ENCODE assay signal across 9 cellular contexts in the genomic region with DNA sequence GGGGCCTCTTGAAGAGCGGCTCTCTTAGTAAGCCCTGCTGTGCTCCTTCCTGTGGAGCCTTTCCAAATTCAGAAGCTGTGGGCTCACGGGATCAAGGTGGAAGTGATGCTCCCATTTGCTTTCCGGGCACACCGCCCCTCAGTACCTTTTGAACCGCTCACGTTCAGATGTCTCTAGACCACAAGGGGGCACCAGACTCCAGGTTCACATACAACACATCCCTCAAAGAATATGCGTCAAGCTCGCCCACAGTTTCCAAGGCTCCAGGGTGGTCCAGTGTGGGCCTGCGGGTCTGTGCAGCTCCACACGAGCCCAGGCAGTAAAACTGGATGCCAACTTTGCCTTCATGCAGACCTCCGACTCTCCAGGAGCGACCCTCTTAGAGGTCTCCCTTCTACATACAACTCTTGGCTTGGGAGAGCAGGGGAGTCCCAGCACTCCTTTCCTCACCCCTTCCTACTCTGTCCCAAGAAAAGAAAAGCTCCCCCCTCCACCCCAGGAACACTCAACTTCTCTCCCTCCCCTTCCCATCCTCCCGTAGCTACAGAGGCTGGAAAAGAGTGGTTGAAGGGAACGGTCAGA. TPM values are rescaled to one million over a fixed set of nuclear protein-coding genes. Genes with fewer than 3 reads are reported as not detected.
DNase-seq lines count a peak whose midpoint lies in the region; ATAC-seq, FAIRE-seq and TF ChIP-seq lines count a peak whose summit lies in the region.
"Had no signal": no experiment of that assay in that cellular context is flagged by ENCODE, and none has a peak within 500 bp of the region (broad histone marks: within the 10 kb centered on the region; RNA-seq: fewer than 3 reads in every experiment).

No MANE protein-coding gene starts in this region.

- H3K36me3 Mint-ChIP-seq in activated T-helper 2 cell treated with anti-CD3 and anti-CD28 coated beads, Interferon-gamma antibody, Interleukin-2, Interleukin-4, amounts not matched to agents 10 μg/mL and 5 μg/mL and 100 μg/mL, durations not matched to agents 14 hours and 24 hours and 36 hours (ENCODE audit: low read depth), result no peaks in the 10 kb centered on the region

- peaks cover 5% of the 10 kb centered on the region for H3K27me3 Mint-ChIP-seq in activated T-helper 2 cell treated with anti-CD3 and anti-CD28 coated beads, Interferon-gamma antibody, Interleukin-2, Interleukin-4, amounts not matched to agents 10 μg/mL and 5 μg/mL and 100 μg/mL, durations not matched to agents 14 hours and 24 hours and 36 hours (ENCODE audit: low read depth)

- intact Hi-C loops in PC-9 (cut with micrococcal nuclease; ENCODE audit: unreplicated experiment), result loop anchor here (1.0 kb wide), 1 partner anchor 128 kb away; no protein-coding TSS in a partner anchor
- intact Hi-C loops in activated T-helper 2 cell treated with anti-CD3 and anti-CD28 coated beads, Interferon-gamma antibody, Interleukin-2, Interleukin-4, amounts not matched to agents 10 μg/mL and 5 μg/mL and 100 μg/mL, durations not matched to agents 14 hours and 24 hours and 36 hours (cut with micrococcal nuclease), result loop anchor here (1.0 kb wide), 1 partner anchor 112 kb away; no protein-coding TSS in a partner anchor
- intact Hi-C loops in posterior cingulate gyrus (cut with DNase I), result no loop called here
- intact Hi-C loops in vagina (cut with DNase I), result no loop called here

- H3K4me1 ChIP-seq in PC-9 (replicated peaks; ENCODE audit: insufficient read depth) (no peaks in the 10 kb centered on the region), gastroesophageal sphincter (peaks cover 0 to 8% (median 0%) of the 10 kb centered on the region in 3 donors), vagina (no peaks in the 10 kb centered on the region)

- CTCF ChIA-PET in PC-9 (lab: Charles Lee), result interaction anchor here (0.5 to 0.6 kb wide), 2 partner anchors 79 to 83 kb away, joined by 3 to 5 read pairs; no protein-coding TSS in a partner anchor

- H3K36me3 ChIP-seq in PC-9 (ENCODE audit: low read depth) (no peaks in the 10 kb centered on the region), gastroesophageal sphincter (no peaks in the 10 kb centered on the region), vagina (no peaks in the 10 kb centered on the region)

- no peak overlapping the region for H3K27ac Mint-ChIP-seq in activated T-helper 2 cell treated with anti-CD3 and anti-CD28 coated beads, Interferon-gamma antibody, Interleukin-2, Interleukin-4, amounts not matched to agents 10 μg/mL and 5 μg/mL and 100 μg/mL, durations not matched to agents 14 hours and 24 hours and 36 hours

- POLR2A ChIA-PET in PC-9 (lab: Charles Lee; ENCODE audit: unreplicated experiment), result no interaction called here

- peak; percentile 73 for TF ChIP-seq CTCF in 22Rv1 (IDR thresholded peaks at IDR 0.05)
- TF ChIP-seq CTCF in GM13976 (IDR thresholded peaks at IDR 0.05; ENCODE audit: borderline replicate concordance, control extremely low read depth, extremely low read depth, insufficient read depth, missing control alignments), result peak; percentile 77
- TF ChIP-seq CTCF in PC-9 (conservative IDR thresholded peaks at IDR 0.05), result peak; percentile 68
- TF ChIP-seq CTCF in gastroesophageal sphincter (IDR thresholded peaks at IDR 0.05), result peak; percentile 43 to 65 (median 49)
- TF ChIP-seq CTCF in vagina (IDR thresholded peaks at IDR 0.05), result peak in 2 of 3 experiments; percentile 22 to 51

- H3K4me1 Mint-ChIP-seq in activated T-helper 2 cell treated with anti-CD3 and anti-CD28 coated beads, Interferon-gamma antibody, Interleukin-2, Interleukin-4, amounts not matched to agents 10 μg/mL and 5 μg/mL and 100 μg/mL, durations not matched to agents 14 hours and 24 hours and 36 hours (ENCODE audit: low read depth), result peaks cover 10% of the 10 kb centered on the region

- peak; percentile 93 for FAIRE-seq in HTR-8/SVneo (lab: Jason Lieb, UNC)

- DNase-seq in GM13976 (ENCODE audit: low spot score) (peak; percentile 76), HTR-8/SVneo (ENCODE audit: insufficient read length, low spot score) (peak; percentile 81), PC-9 (peak in 1 of 2 experiments; percentile 34), posterior cingulate gyrus (peak in 7 of 10 donors; percentile 25 to 89 (median 46)), vagina (ENCODE audit: extremely low spot score in 2 of 2) (no peak)
- DNase-seq in activated T-helper 2 cell treated with anti-CD3 and anti-CD28 coated beads, Interferon-gamma antibody, Interleukin-2, Interleukin-4, amounts not matched to agents 10 μg/mL and 5 μg/mL and 100 μg/mL, durations not matched to agents 14 hours and 24 hours and 36 hours (ENCODE audit: low spot score), result peak; percentile 28

- no peak overlapping the region for H3K4me3 ChIP-seq in PC-9
- no peak overlapping the region for H3K4me3 ChIP-seq in gastroesophageal sphincter
- H3K4me3 ChIP-seq in vagina, result no peak overlapping the region

- H4K20me1 ChIP-seq in PC-9 (ENCODE audit: insufficient read depth), result no peaks in the 10 kb centered on the region

- TF ChIP-seq POLR2A in gastroesophageal sphincter (IDR thresholded peaks at IDR 0.05) (no peak), vagina (IDR thresholded peaks at IDR 0.05) (no peak)

- WGBS in gastroesophageal sphincter (ENCODE audit: low coverage in 1 of 2), 2 donors, result 4% methylated on average over 5 of the region's 14 CpGs; no CpG with 5 or more reads in 1 of the 2 donors

- TF ChIP-seq EP300 in gastroesophageal sphincter (IDR thresholded peaks at IDR 0.05), result no peak

- H3K27me3 ChIP-seq in PC-9 (ENCODE audit: insufficient read depth, low read depth) (no peaks in the 10 kb centered on the region), gastroesophageal sphincter (no peaks in the 10 kb centered on the region), vagina (no peaks in the 10 kb centered on the region)

- no peak overlapping the region for H3K4me2 ChIP-seq in PC-9

- no peaks in the 10 kb centered on the region for H3K9me3 ChIP-seq in PC-9 (ENCODE audit: insufficient read depth, low read depth)
- H3K9me3 ChIP-seq in gastroesophageal sphincter, result no peaks in the 10 kb centered on the region
- no peaks in the 10 kb centered on the region for H3K9me3 ChIP-seq in vagina

- no TSS peak for BruUV-seq in PC-9 (replicated peaks; lab: Mats Ljungman, UMichigan)

- H2AFZ ChIP-seq in PC-9, result no peak overlapping the region

- H3K9me2 ChIP-seq in PC-9 (ENCODE audit: insufficient read depth), result no peaks in the 10 kb centered on the region

- in situ Hi-C loops in GM13976 (cut with MboI; ENCODE audit: low sequenced_read_pairs, unreplicated experiment), result no loop called here

- no peaks in the 10 kb centered on the region for H3F3A ChIP-seq in PC-9 (ENCODE audit: insufficient read depth, low read depth)

- H3K27ac ChIP-seq in 22Rv1, result no peak overlapping the region
- H3K27ac ChIP-seq in PC-9, result no peak overlapping the region
- H3K27ac ChIP-seq in gastroesophageal sphincter, result no peak overlapping the region
- no peak overlapping the region for H3K27ac ChIP-seq in vagina

- H3K4me3 Mint-ChIP-seq in activated T-helper 2 cell treated with anti-CD3 and anti-CD28 coated beads, Interferon-gamma antibody, Interleukin-2, Interleukin-4, amounts not matched to agents 10 μg/mL and 5 μg/mL and 100 μg/mL, durations not matched to agents 14 hours and 24 hours and 36 hours (ENCODE audit: low read depth), result peak overlapping the region; percentile 45

- H3K9me3 Mint-ChIP-seq in activated T-helper 2 cell treated with anti-CD3 and anti-CD28 coated beads, Interferon-gamma antibody, Interleukin-2, Interleukin-4, amounts not matched to agents 10 μg/mL and 5 μg/mL and 100 μg/mL, durations not matched to agents 14 hours and 24 hours and 36 hours, result no peaks in the 10 kb centered on the region

- ATAC-seq in gastroesophageal sphincter, result peak; percentile 61

- no peaks in the 10 kb centered on the region for H3K79me2 ChIP-seq in PC-9 (ENCODE audit: low read depth)

RNA-seq across cellular contexts. Expression of a gene that starts 11.0 kb away (rescaled TPM):
- not detected in 2 replicates for total RNA-seq in PC-9 (2021)
- not detected in 2 replicates for total RNA-seq in activated T-helper 2 cell treated with anti-CD3 and anti-CD28 coated beads, Interferon-gamma antibody, Interleukin-2, Interleukin-4, amounts not matched to agents 10 μg/mL and 5 μg/mL and 100 μg/mL, durations not matched to agents 14 hours and 24 hours and 36 hours
- 1 to 10 TPM in 1 of 4 donors, under 1 TPM in 1, not detected in 2; 0.12 to 1.4 TPM for total RNA-seq in gastroesophageal sphincter
- total RNA-seq in vagina, result not detected
- total RNA-seq: temporal lobe had no signal

RNA-seq across cellular contexts. Expression of a gene that starts 57.6 kb away (rescaled TPM):
- total RNA-seq in PC-9 (2021) (not detected in 2 replicates), gastroesophageal sphincter (not detected), vagina (not detected)
- not detected in 2 replicates for total RNA-seq in activated T-helper 2 cell treated with anti-CD3 and anti-CD28 coated beads, Interferon-gamma antibody, Interleukin-2, Interleukin-4, amounts not matched to agents 10 μg/mL and 5 μg/mL and 100 μg/mL, durations not matched to agents 14 hours and 24 hours and 36 hours
- total RNA-seq: temporal lobe had no signal

Comparison
In these comparisons a context has a peak if more than half of its experiments do, and no peak if none do; other contexts are left out.
1. DNase-seq: peak in GM13976 (single experiment), HTR-8/SVneo (single experiment), activated T-helper 2 cell treated with anti-CD3 and anti-CD28 coated beads, Interferon-gamma antibody, Interleukin-2, Interleukin-4, amounts not matched to agents 10 μg/mL and 5 μg/mL and 100 μg/mL, durations not matched to agents 14 hours and 24 hours and 36 hours (single experiment) and posterior cingulate gyrus (7 of 10); none in vagina (0 of 2).
2. intact Hi-C loops: an anchor here in PC-9 (1.0 kb wide) and activated T-helper 2 cell treated with anti-CD3 and anti-CD28 coated beads, Interferon-gamma antibody, Interleukin-2, Interleukin-4, amounts not matched to agents 10 μg/mL and 5 μg/mL and 100 μg/mL, durations not matched to agents 14 hours and 24 hours and 36 hours (1.0 kb wide); none called in posterior cingulate gyrus and vagina.
3. Peak in every context shown above with its lines, with median percentiles within 50 percentile points of each other: CTCF ChIP-seq.